Comparison of ENCODE assay signal across 12 cellular contexts in the genomic region with DNA sequence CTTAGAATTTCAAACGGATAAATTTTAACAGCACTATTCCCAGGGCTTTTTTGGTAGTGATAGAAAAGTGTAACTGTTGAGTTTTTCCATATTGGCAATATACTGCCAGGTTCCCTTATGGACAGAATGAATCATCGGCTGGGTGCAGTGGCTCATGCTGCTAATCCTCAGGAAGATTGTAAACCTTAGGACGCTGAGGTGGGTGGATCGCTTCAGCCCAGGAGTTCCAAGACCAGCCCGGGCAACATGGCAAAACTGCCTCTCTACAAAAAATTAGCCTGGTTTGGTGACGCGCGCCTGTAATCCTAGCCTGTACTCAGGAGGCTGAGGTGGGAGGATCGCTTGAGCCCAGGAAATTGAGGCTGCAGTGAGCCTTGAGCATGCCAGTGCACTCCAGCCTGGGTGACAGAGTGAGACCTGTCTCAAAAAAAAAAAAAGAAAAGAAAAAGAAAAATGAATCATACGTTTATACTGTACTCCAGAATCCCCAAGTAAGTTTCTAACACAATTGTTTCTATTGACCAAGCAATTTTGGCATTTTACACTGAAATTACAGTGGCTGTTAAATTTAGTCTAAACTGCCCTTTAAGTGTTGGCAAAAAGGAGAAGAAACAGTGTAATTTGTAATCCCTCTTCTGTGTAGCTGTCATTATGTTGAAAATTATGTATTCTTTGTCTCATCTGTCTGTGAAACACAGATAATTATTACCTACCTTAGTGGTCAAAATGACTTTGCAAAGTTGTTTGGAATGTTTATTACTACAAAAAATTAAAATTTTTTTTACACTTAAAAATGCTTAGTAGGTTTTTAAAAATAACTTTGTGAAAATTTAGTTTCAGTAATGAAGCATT. TPM values are rescaled to one million over a fixed set of nuclear protein-coding genes. Genes with fewer than 3 reads are reported as not detected.
A peak's percentile ranks its signal among the peaks of the same experiment; 100 is the strongest.
DNase-seq lines count a peak whose midpoint lies in the region; ATAC-seq and TF ChIP-seq lines count a peak whose summit lies in the region.
"Had no signal": no experiment of that assay in that cellular context is flagged by ENCODE, and none has a peak within 500 bp of the region (broad histone marks: within the 10 kb centered on the region; RNA-seq: fewer than 3 reads in every experiment).

No MANE protein-coding gene starts in this region.

- in situ Hi-C loops in GM13976 (cut with MboI; ENCODE audit: low sequenced_read_pairs, unreplicated experiment) = loop anchor here (25.0 kb wide), 1 partner anchor 520 kb away; no protein-coding TSS in a partner anchor

- H3K27me3 ChIP-seq in duodenal mucosa (ENCODE audit: control insufficient read depth in 1 of 2, insufficient read depth in 2 of 2, low read length in 2 of 2) = no peaks in the 10 kb centered on the region
- H3K27me3 ChIP-seq in osteoblast (ENCODE audit: insufficient read depth, low read length) = no peaks in the 10 kb centered on the region
- H3K27me3 ChIP-seq: gastroesophageal sphincter had no signal

- H3K9me3 ChIP-seq in duodenal mucosa (ENCODE audit: control insufficient read depth in 1 of 2, low read length in 2 of 2) (no peaks in the 10 kb centered on the region), osteoblast (ENCODE audit: low read depth, low read length) (no peaks in the 10 kb centered on the region)
- H3K9me3 ChIP-seq: gastroesophageal sphincter had no signal

- H3K4me2 ChIP-seq in osteoblast (ENCODE audit: insufficient read depth, low read length) = peak overlapping the region; percentile 81

- H3K27ac ChIP-seq in duodenal mucosa (ENCODE audit: low read depth, low read length) (no peak overlapping the region), osteoblast (ENCODE audit: low read depth, low read length) (peak overlapping the region; percentile 91)
- H3K27ac ChIP-seq: gastroesophageal sphincter had no signal

- H3K4me3 ChIP-seq in duodenal mucosa (ENCODE audit: low read depth in 1 of 2, low read length in 2 of 2) (peak overlapping the region; percentile 92 to 96), osteoblast (ENCODE audit: insufficient read depth, low read length) (peak overlapping the region; percentile 89)

- no peak for TF ChIP-seq CTCF in osteoblast (IDR thresholded peaks at IDR 0.05; ENCODE audit: extremely low read depth, low read depth, low read length)
- no peak for TF ChIP-seq CTCF in GM13976 (IDR thresholded peaks at IDR 0.05; ENCODE audit: borderline replicate concordance, control extremely low read depth, extremely low read depth, insufficient read depth, missing control alignments)

- H3K36me3 ChIP-seq in duodenal mucosa (ENCODE audit: control insufficient read depth in 1 of 2, insufficient read depth in 2 of 2, low read length in 2 of 2) (no peaks in the 10 kb centered on the region), osteoblast (ENCODE audit: insufficient read depth, low read length) (no peaks in the 10 kb centered on the region)
- H3K36me3 ChIP-seq: gastroesophageal sphincter had no signal

- H3K9ac ChIP-seq in duodenal mucosa (ENCODE audit: low read depth in 1 of 2, low read length in 2 of 2) = no peak overlapping the region

- peak; percentile 24 for DNase-seq in NOMO-1 treated with DMSO at 0.1 percent for 48 hours (lab: John Stamatoyannopoulos, UW; ENCODE audit: unreplicated experiment)
- no peak for DNase-seq in NOMO-1 treated with dmso at 0.1 percent for 144 hours (lab: John Stamatoyannopoulos, UW; ENCODE audit: unreplicated experiment)
- peak; percentile 11 for DNase-seq in NCI-H460 (ENCODE audit: extremely low read depth, low read depth)
- no peak for DNase-seq in osteoblast (ENCODE audit: insufficient read length, low spot score, missing footprints)
- no peak for DNase-seq in Kasumi-1 (lab: John Stamatoyannopoulos, UW)
- DNase-seq in GM13976 (ENCODE audit: low spot score) = no peak
- DNase-seq: activated CD4-positive, CD25-positive, alpha-beta regulatory T cell treated with anti-CD3 and anti-CD28 coated beads, Interleukin-2, amount 50 U/mL, for 72 hours; MV-4-11 had no signal

- peaks cover 13% of the 10 kb centered on the region for H4K20me1 ChIP-seq in osteoblast (ENCODE audit: insufficient read depth, low read length)

- ATAC-seq in HG03432 (IDR thresholded peaks at IDR 0.05; ENCODE audit: unreplicated experiment) = no peak
- ATAC-seq: gastroesophageal sphincter, sciatic nerve had no signal

- H3K4me1 ChIP-seq in duodenal mucosa (ENCODE audit: control insufficient read depth in 1 of 2, insufficient read depth in 2 of 2, low read length in 2 of 2) (peaks cover 12 to 21% of the 10 kb centered on the region in 2 donors), osteoblast (ENCODE audit: insufficient read depth, low read length) (peaks cover 18% of the 10 kb centered on the region)

- peaks cover 69% of the 10 kb centered on the region for H3K79me2 ChIP-seq in osteoblast (ENCODE audit: insufficient read depth, low read length)

- H2AFZ ChIP-seq in osteoblast (ENCODE audit: low read length) = no peak overlapping the region

RNA-seq across cellular contexts. Expression of gene SLC30A9, which starts 1.8 kb away (rescaled TPM):
- 51.2 and 52.6 TPM in 2 replicates for total RNA-seq in NCI-H460 (2014; rRNA removed; shearing (Covaris generic))
- polyA plus RNA-seq in NCI-H460 (2014; cell fraction: nucleus; rRNA removed) = 45.9 and 57.9 TPM in 2 replicates
- 58.3 and 58.6 TPM in 2 replicates for total RNA-seq in osteoblast

RNA-seq across cellular contexts. Expression of gene DCAF4L1, which starts 10.6 kb away (rescaled TPM):
- 0.40 and 0.50 TPM in 2 replicates for total RNA-seq in NCI-H460 (2014; rRNA removed; shearing (Covaris generic))
- polyA plus RNA-seq in NCI-H460 (2014; cell fraction: nucleus; rRNA removed) = 2.6 and 3.5 TPM in 2 replicates
- total RNA-seq in osteoblast = under 0.01 TPM in 2 replicates

RNA-seq across cellular contexts. Expression of gene TMEM33, which starts 56.9 kb away (rescaled TPM):
- 134 and 143 TPM in 2 replicates for total RNA-seq in NCI-H460 (2014; rRNA removed; shearing (Covaris generic))
- polyA plus RNA-seq in NCI-H460 (2014; cell fraction: nucleus; rRNA removed) = 27.4 and 42.3 TPM in 2 replicates
- total RNA-seq in osteoblast = 39.5 and 49.2 TPM in 2 replicates

Comparison
In these comparisons a context has a peak if more than half of its experiments do, and no peak if none do; other contexts are left out.
1. DNase-seq: peak in NOMO-1 treated with DMSO at 0.1 percent for 48 hours (single experiment) and NCI-H460 (single experiment); none in NOMO-1 treated with dmso at 0.1 percent for 144 hours (single experiment), osteoblast (single experiment), Kasumi-1 (0 of 2) and GM13976 (single experiment).